ENCODE assay signal across 28 cellular contexts in the genomic region with DNA sequence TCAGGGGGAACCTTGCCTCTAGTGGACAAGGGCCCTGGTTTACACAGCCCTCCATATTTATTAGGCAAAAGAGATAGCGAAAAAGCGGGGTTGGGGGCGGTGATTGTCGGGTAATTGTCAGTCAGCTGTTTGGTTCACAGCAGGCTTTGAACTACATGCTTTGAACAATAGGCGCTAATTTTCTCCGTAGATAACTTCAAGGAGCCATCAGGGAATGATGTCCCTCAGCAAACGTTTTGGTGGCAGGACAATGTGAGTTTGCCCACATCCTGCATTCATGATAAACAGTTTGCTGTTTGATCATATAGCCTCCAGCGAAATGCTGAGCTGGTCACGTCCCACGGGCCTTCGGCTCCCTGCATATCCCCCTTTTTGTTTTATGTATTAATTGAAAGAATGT.
"Had no signal": no experiment of that assay in that cellular context is flagged by ENCODE, and none has a peak within 500 bp of the region (broad histone marks: within the 10 kb centered on the region; RNA-seq: fewer than 3 reads in every experiment).

No MANE protein-coding gene starts in this region.

- H3K4me1 Mint-ChIP-seq: activated CD4-positive, alpha-beta T cell treated with anti-CD3 and anti-CD28 coated beads for 36 hours; activated naive CD4-positive, alpha-beta T cell treated with anti-CD3 and anti-CD28 coated beads, Interleukin-2, amount 10 ng/mL, durations not matched to agents 7 days and 5 days; activated naive CD8-positive, alpha-beta T cell treated with anti-CD3 and anti-CD28 coated beads, Interleukin-2, amount 10 ng/mL, durations not matched to agents 7 days and 5 days had no signal

- H3K9me3 Mint-ChIP-seq: activated CD4-positive, alpha-beta T cell treated with anti-CD3 and anti-CD28 coated beads, Interleukin-2, amount 10 ng/mL, durations not matched to agents 7 days and 5 days; activated naive CD4-positive, alpha-beta T cell treated with anti-CD3 and anti-CD28 coated beads, Interleukin-2, amount 10 ng/mL, durations not matched to agents 7 days and 5 days; activated naive CD4-positive, alpha-beta T cell treated with anti-CD3 and anti-CD28 coated beads, Interleukin-2, amount 50 U/mL, for 72 hours; activated naive CD8-positive, alpha-beta T cell treated with anti-CD3 and anti-CD28 coated beads, Interleukin-2, amount 10 ng/mL, durations not matched to agents 7 days and 5 days; activated T-cell treated with anti-CD3 and anti-CD28 coated beads, Interleukin-2, amount 50 U/mL, for 24 hours; activated T-cell treated with anti-CD3 and anti-CD28 coated beads, Interleukin-2, amount 50 U/mL, for 72 hours had no signal

- H3K9me3 ChIP-seq: ascending aorta, breast epithelium, colonic mucosa, heart left ventricle had no signal

- H3K36me3 ChIP-seq: ascending aorta, breast epithelium, cardiac muscle cell, colonic mucosa, heart left ventricle had no signal

- ATAC-seq: activated CD4-positive, alpha-beta T cell treated with anti-CD3 and anti-CD28 coated beads for 36 hours; activated CD8-positive, alpha-beta T cell treated with anti-CD3 and anti-CD28 coated beads, Interleukin-2, amount 10 ng/mL, durations not matched to agents 7 days and 5 days; activated naive CD4-positive, alpha-beta T cell treated with anti-CD3 and anti-CD28 coated beads, Interleukin-2, amount 50 U/mL, for 72 hours; activated T-cell treated with anti-CD3 and anti-CD28 coated beads, Interleukin-2, amount 50 U/mL, for 72 hours; esophagus mucosa; heart left ventricle had no signal

- H3K36me3 Mint-ChIP-seq: activated naive CD4-positive, alpha-beta T cell treated with anti-CD3 and anti-CD28 coated beads, Interleukin-2, amount 10 ng/mL, durations not matched to agents 7 days and 5 days; activated naive CD4-positive, alpha-beta T cell treated with anti-CD3 and anti-CD28 coated beads, Interleukin-2, amount 50 U/mL, for 72 hours; activated naive CD8-positive, alpha-beta T cell treated with anti-CD3 and anti-CD28 coated beads, Interleukin-2, amount 10 ng/mL, durations not matched to agents 7 days and 5 days had no signal

- H3K27ac Mint-ChIP-seq: activated CD4-positive, alpha-beta T cell treated with anti-CD3 and anti-CD28 coated beads for 36 hours; activated CD4-positive, alpha-beta T cell treated with anti-CD3 and anti-CD28 coated beads, Interleukin-2, amount 10 ng/mL, durations not matched to agents 7 days and 5 days; activated CD8-positive, alpha-beta T cell treated with anti-CD3 and anti-CD28 coated beads, Interleukin-2, amount 10 ng/mL, durations not matched to agents 7 days and 5 days; activated naive CD4-positive, alpha-beta T cell treated with anti-CD3 and anti-CD28 coated beads, Interleukin-2, amount 10 ng/mL, durations not matched to agents 7 days and 5 days; activated naive CD4-positive, alpha-beta T cell treated with anti-CD3 and anti-CD28 coated beads, Interleukin-2, amount 50 U/mL, for 72 hours; activated naive CD8-positive, alpha-beta T cell treated with anti-CD3 and anti-CD28 coated beads, Interleukin-2, amount 10 ng/mL, durations not matched to agents 7 days and 5 days; activated T-cell treated with anti-CD3 and anti-CD28 coated beads, Interleukin-2, amount 50 U/mL, for 24 hours; activated T-cell treated with anti-CD3 and anti-CD28 coated beads, Interleukin-2, amount 50 U/mL, for 72 hours; brain had no signal

- H3K27ac ChIP-seq: ascending aorta, breast epithelium, cardiac muscle cell, colonic mucosa, heart left ventricle had no signal

- H3K4me1 ChIP-seq: ascending aorta, breast epithelium, colonic mucosa, heart left ventricle had no signal

- H3K27me3 ChIP-seq: ascending aorta, breast epithelium, cardiac muscle cell, colonic mucosa had no signal

- H3K4me3 Mint-ChIP-seq: activated CD4-positive, alpha-beta T cell treated with anti-CD3 and anti-CD28 coated beads for 36 hours; activated CD4-positive, alpha-beta T cell treated with anti-CD3 and anti-CD28 coated beads, Interleukin-2, amount 10 ng/mL, durations not matched to agents 7 days and 5 days; activated CD8-positive, alpha-beta T cell treated with anti-CD3 and anti-CD28 coated beads, Interleukin-2, amount 10 ng/mL, durations not matched to agents 7 days and 5 days; activated naive CD4-positive, alpha-beta T cell treated with anti-CD3 and anti-CD28 coated beads, Interleukin-2, amount 10 ng/mL, durations not matched to agents 7 days and 5 days; activated naive CD8-positive, alpha-beta T cell treated with anti-CD3 and anti-CD28 coated beads, Interleukin-2, amount 10 ng/mL, durations not matched to agents 7 days and 5 days; activated T-cell treated with anti-CD3 and anti-CD28 coated beads, Interleukin-2, amount 50 U/mL, for 24 hours; activated T-cell treated with anti-CD3 and anti-CD28 coated beads, Interleukin-2, amount 50 U/mL, for 72 hours; brain had no signal

- H3K27me3 Mint-ChIP-seq: activated CD4-positive, alpha-beta T cell treated with anti-CD3 and anti-CD28 coated beads for 36 hours; activated CD4-positive, alpha-beta T cell treated with anti-CD3 and anti-CD28 coated beads, Interleukin-2, amount 10 ng/mL, durations not matched to agents 7 days and 5 days; activated naive CD4-positive, alpha-beta T cell treated with anti-CD3 and anti-CD28 coated beads, Interleukin-2, amount 10 ng/mL, durations not matched to agents 7 days and 5 days; activated naive CD8-positive, alpha-beta T cell treated with anti-CD3 and anti-CD28 coated beads, Interleukin-2, amount 10 ng/mL, durations not matched to agents 7 days and 5 days; activated T-cell treated with anti-CD3 and anti-CD28 coated beads, Interleukin-2, amount 50 U/mL, for 24 hours had no signal

- H3K4me3 ChIP-seq: ascending aorta, breast epithelium, cardiac muscle cell, colonic mucosa, heart left ventricle had no signal

- DNase-seq: activated CD4-positive, alpha-beta T cell treated with anti-CD3 and anti-CD28 coated beads for 36 hours; activated CD4-positive, alpha-beta T cell treated with anti-CD3 and anti-CD28 coated beads, Interleukin-2, amount 10 ng/mL, durations not matched to agents 7 days and 5 days; activated CD4-positive, alpha-beta T cell treated with anti-CD3 and anti-CD28 coated beads, Interleukin-2, amount 50 U/mL, for 48 hours; activated CD4-positive, CD25-positive, alpha-beta regulatory T cell; activated CD4-positive, CD25-positive, alpha-beta regulatory T cell treated with anti-CD3 and anti-CD28 coated beads, Interleukin-2, amount 50 U/mL, for 72 hours; activated CD8-positive, alpha-beta memory T cell treated with anti-CD3 and anti-CD28 coated beads, Interleukin-2, amount 50 U/mL, for 48 hours; activated CD8-positive, alpha-beta T cell treated with anti-CD3 and anti-CD28 coated beads, Interleukin-2, amount 10 ng/mL, durations not matched to agents 7 days and 5 days; activated gamma-delta T cell; activated naive CD4-positive, alpha-beta T cell; activated naive CD4-positive, alpha-beta T cell treated with anti-CD3 and anti-CD28 coated beads, Interleukin-2, amount 10 ng/mL, durations not matched to agents 7 days and 5 days; activated naive CD8-positive, alpha-beta T cell treated with anti-CD3 and anti-CD28 coated beads, Interleukin-2, amount 10 ng/mL, durations not matched to agents 7 days and 5 days; activated T-cell treated with anti-CD3 and anti-CD28 coated beads for 4 hours; activated T-cell treated with anti-CD3 and anti-CD28 coated beads, Interleukin-2, amount 50 U/mL, for 24 hours; activated T-cell treated with anti-CD3 and anti-CD28 coated beads, Interleukin-2, amount 50 U/mL, for 72 hours; central memory CD4-positive, alpha-beta T cell; cerebellar nuclear complex; colonic mucosa; effector CD8-positive, alpha-beta T cell; foreskin fibroblast; glutamatergic neuron; heart left ventricle; T-helper 2 cell had no signal
